In genomic region chr6:136347847-136348246, GRCh38 we compare ENCODE assay signal across 17 cellular contexts. TPM values are rescaled to one million over a fixed set of nuclear protein-coding genes. Genes with fewer than 3 reads are reported as not detected.
DNase-seq lines count a peak whose midpoint lies in the region; ATAC-seq, FAIRE-seq and TF ChIP-seq lines count a peak whose summit lies in the region.
"Had no signal": no experiment of that assay in that cellular context is flagged by ENCODE, and none has a peak within 500 bp of the region (broad histone marks: within the 10 kb centered on the region; RNA-seq: fewer than 3 reads in every experiment).

No MANE protein-coding gene starts in this region.

- POLR2A ChIA-PET in K562 (lab: Yijun Ruan, JAX): no interaction called here

- no peaks in the 10 kb centered on the region for H4K20me1 ChIP-seq in K562 (replicated peaks; ENCODE audit: control insufficient read depth, insufficient read depth, low read length)

- H3K9ac ChIP-seq in K562 (ENCODE audit: insufficient read depth in 1 of 2, low read depth in 2 of 2, low read length in 2 of 2): no peak overlapping the region

- DNase-seq in CD14-positive monocyte (ENCODE audit: low spot score) (peak; percentile 79), M059J (ENCODE audit: low read depth) (peak; percentile 10), K562 (ENCODE audit: extremely low read depth in 1 of 4, low spot score in 3 of 4) (no peak), left lung (peak in 1 of 2 donors; percentile 50), GOT3 (lab: John Stamatoyannopoulos, UW) (no peak), dedifferentiated amniotic fluid mesenchymal stem cell (ENCODE audit: extremely low spot score) (no peak), GM10266 (ENCODE audit: extremely low spot score) (no peak), hippocampal formation (lab: John Stamatoyannopoulos, UW) (no peak)
- DNase-seq: activated CD4-positive, alpha-beta T cell treated with anti-CD3 and anti-CD28 coated beads for 1 hour; activated naive CD4-positive, alpha-beta T cell treated with Interleukin-2 at 50 U/mL for 16 hours; NCI-H2081 treated with DMSO at 0.1 percent for 48 hours; NCI-H748 treated with DMSO at 0.1 percent for 48 hours; sigmoid colon; stimulated activated CD4-positive, alpha-beta T cell treated with anti-CD3 and anti-CD28 coated beads, Interleukin-4, amount 100 ng/mL, for 1 hour; T-helper 17 cell had no signal

- TF ChIP-seq POLR2A in K562 (conservative IDR thresholded peaks at IDR 0.05): no peak

- H3K9me3 ChIP-seq in K562 (replicated peaks; ENCODE audit: control insufficient read depth, insufficient read depth, low read depth, low read length): no peaks in the 10 kb centered on the region
- no peaks in the 10 kb centered on the region for H3K9me3 ChIP-seq in left lung
- H3K9me3 ChIP-seq: ascending aorta, sigmoid colon had no signal

- in situ Hi-C loops in K562 (cut with MboI): loop anchor here (25.0 kb wide), 1 partner anchor 189 kb away; no protein-coding TSS in a partner anchor

- no peak for FAIRE-seq in K562 (lab: Jason Lieb, UNC)
- FAIRE-seq: islet of Langerhans had no signal

- no peak overlapping the region for H3K4me2 ChIP-seq in K562 (ENCODE audit: insufficient read depth, low read length)

- no peaks in the 10 kb centered on the region for H3K9me3 Mint-ChIP-seq in CD14-positive monocyte

- no peaks in the 10 kb centered on the region for H3K9me1 ChIP-seq in K562 (ENCODE audit: control insufficient read depth, insufficient read depth, low read length)

- intact Hi-C loops in CD14-positive monocyte (cut with micrococcal nuclease) (no loop called here), K562 (cut with micrococcal nuclease) (no loop called here), left lung (cut with DNase I) (no loop called here)

- WGBS in K562 (ENCODE audit: insufficient coverage, low coverage, missing lambda C conversion rate): 19% methylated on average over 2 of the region's 2 CpGs

- ATAC-seq in K562: peak; percentile 53; the same call in 2 of the 3 replicates
- peak; percentile 92 for ATAC-seq in left lung
- ATAC-seq: T-helper 17 cell had no signal

- H2AFZ ChIP-seq in K562 (ENCODE audit: low read depth, low read length): no peak overlapping the region

- no peaks in the 10 kb centered on the region for H3K36me3 ChIP-seq in K562 (ENCODE audit: control insufficient read depth, insufficient read depth, low read length)
- H3K36me3 ChIP-seq in left lung: peaks cover 0 to 7% of the 10 kb centered on the region in 2 donors
- H3K36me3 ChIP-seq: ascending aorta, sigmoid colon had no signal

- H3K27ac Mint-ChIP-seq in CD14-positive monocyte: peak overlapping the region in 5 of 7 donors; percentile 40 to 81 (median 64)
- H3K27ac Mint-ChIP-seq: T-helper 17 cell had no signal

- TF ChIP-seq CTCF in CD14-positive monocyte (IDR thresholded peaks at IDR 0.05): no peak
- TF ChIP-seq CTCF in K562 (IDR thresholded peaks at IDR 0.05 in 2 of 3, conservative IDR thresholded peaks at IDR 0.05 in 1 of 3; ENCODE audit: insufficient read depth in 2 of 3, low read depth in 1 of 3, low read length in 3 of 3): no peak
- TF ChIP-seq CTCF in left lung (IDR thresholded peaks at IDR 0.05): no peak
- no peak for TF ChIP-seq CTCF in GM10266 (IDR thresholded peaks at IDR 0.05; ENCODE audit: control insufficient read depth, insufficient read depth, low read depth, missing control alignments)

- no TSS peak for BruUV-seq in K562 (replicated peaks; lab: Mats Ljungman, UMichigan)

- H3K27ac ChIP-seq in K562 (ENCODE audit: extremely low read depth, low read depth, low read length) (no peak overlapping the region), left lung (no peak overlapping the region)
- H3K27ac ChIP-seq: ascending aorta, sigmoid colon had no signal

- peaks cover 10% of the 10 kb centered on the region for H3K4me1 Mint-ChIP-seq in CD14-positive monocyte

- no peaks in the 10 kb centered on the region; a peak in 1 of 5 replicates for H3K4me1 ChIP-seq in K562 (replicated peaks in 1 of 2; ENCODE audit: control insufficient read depth in 2 of 2, insufficient read depth in 2 of 2, low read length in 2 of 2)
- peaks cover 0 to 8% of the 10 kb centered on the region in 2 donors for H3K4me1 ChIP-seq in left lung
- H3K4me1 ChIP-seq: ascending aorta had no signal

- H3K79me2 ChIP-seq in K562 (ENCODE audit: control insufficient read depth, insufficient read depth, low read length): no peaks in the 10 kb centered on the region

- CTCF ChIA-PET in K562 (lab: Yijun Ruan, JAX; ENCODE audit: low intra/inter-chr PET ratio): no interaction called here

- H3K4me3 ChIP-seq in K562: no peak overlapping the region
- H3K4me3 ChIP-seq in left lung: no peak overlapping the region
- H3K4me3 ChIP-seq: ascending aorta, sigmoid colon had no signal

- H3K36me3 Mint-ChIP-seq in CD14-positive monocyte: peaks cover 5 to 10% of the 10 kb centered on the region in 2 donors

- H3K4me3 Mint-ChIP-seq in CD14-positive monocyte: no peak overlapping the region
- H3K4me3 Mint-ChIP-seq: T-helper 17 cell had no signal

- no peaks in the 10 kb centered on the region; a peak in 2 of 5 replicates for H3K27me3 ChIP-seq in K562 (ENCODE audit: control insufficient read depth in 2 of 2, insufficient read depth in 2 of 2, low read length in 2 of 2)
- no peaks in the 10 kb centered on the region for H3K27me3 ChIP-seq in left lung
- H3K27me3 ChIP-seq: ascending aorta, sigmoid colon had no signal

- no peak for TF ChIP-seq EP300 in K562 (IDR thresholded peaks at IDR 0.05; ENCODE audit: low read length)

- no peaks in the 10 kb centered on the region for H3K27me3 Mint-ChIP-seq in CD14-positive monocyte (ENCODE audit: low read depth in 3 of 3)

- TF ChIP-seq RAD21 in K562 (CRISPR knock-in tag; conservative IDR thresholded peaks at IDR 0.05 in 1 of 2, IDR thresholded peaks at IDR 0.05 in 1 of 2): no peak

TF ChIP-seq in K562, 482 proteins besides CTCF, POLR2A, EP300 and RAD21 (continues in another document):
- TF ChIP-seq VEZF1 (CRISPR knock-in tag; IDR thresholded peaks at IDR 0.05): peak; percentile 57; the same call in 1 of the 2 replicates
- TF ChIP-seq CREB5 (CRISPR knock-in tag; IDR thresholded peaks at IDR 0.05): no peak
- TF ChIP-seq TFE3 (CRISPR knock-in tag; IDR thresholded peaks at IDR 0.05): peak; percentile 59

RNA-seq across cellular contexts. Expression of gene BCLAF1, which starts 58.2 kb away (rescaled TPM):
- polyA plus RNA-seq in CD14-positive monocyte (10 to 100 TPM; 47.0 to 75.8 TPM), K562 (2011; rRNA removed) (96.1 and 102 TPM in 2 replicates), K562 (2014; fragmentation: Illumina TruSeq; extraction: Trizol) (165 and 195 TPM in 2 replicates), K562 (2014; fragmentation: Nextera tagmentation; extraction: Ambion mirVana) (10 to 100 TPM; 65.4 to 87.3 TPM), K562 (2014; rRNA removed) (93.8 and 116 TPM in 2 replicates)
- total RNA-seq in M059J (2014; rRNA removed; shearing (Covaris generic)): 71.8 and 131 TPM in 2 replicates
- total RNA-seq in K562 (2011; cell fraction: chromatin; rRNA removed; ENCODE audit: low replicate concordance): 137 and 633 TPM in 2 replicates
- total RNA-seq in K562 (2011; cell fraction: nucleolus; rRNA removed): 47.0 and 65.4 TPM in 2 replicates
- 148 and 223 TPM in 2 replicates for total RNA-seq in K562 (2011; cell fraction: nucleoplasm; rRNA removed)
- total RNA-seq in K562 (2014; rRNA removed) (182 and 286 TPM in 2 replicates), K562 (2014; rRNA removed; fragmentation: Illumina TruSeq; extraction: Trizol) (206 and 262 TPM in 2 replicates), K562 (2015; rRNA removed; fragmentation: Illumina TruSeq; extraction: Trizol) (253 and 263 TPM in 2 replicates), K562 (2021) (144 and 165 TPM in 2 replicates), left lung (100 to 1,000 TPM; 112 to 127 TPM)
- 23.3 and 33.3 TPM in 2 replicates for polyA plus RNA-seq in K562 (2011; cell fraction: cytosol; rRNA removed)
- polyA plus RNA-seq in K562 (2011; cell fraction: nucleus; rRNA removed): 105 and 150 TPM in 2 replicates
- polyA plus RNA-seq in K562 (2012): 53.6 and 80.8 TPM in 2 replicates
- polyA minus RNA-seq in K562 (2011; rRNA and poly(A)+ RNA removed): 302 and 350 TPM in 2 replicates
- 82.9 and 149 TPM in 2 replicates for polyA minus RNA-seq in K562 (2011; cell fraction: cytosol; rRNA and poly(A)+ RNA removed)
- polyA minus RNA-seq in K562 (2011; cell fraction: nucleus; rRNA and poly(A)+ RNA removed): 169 and 344 TPM in 2 replicates

Comparison
In these comparisons a context has a peak if more than half of its experiments do, and no peak if none do; other contexts are left out.
1. DNase-seq: peak in CD14-positive monocyte (single experiment) and M059J (single experiment); none in K562 (0 of 4), GOT3 (single experiment), dedifferentiated amniotic fluid mesenchymal stem cell (single experiment), GM10266 (single experiment) and hippocampal formation (0 of 2).